In the genomic region with DNA sequence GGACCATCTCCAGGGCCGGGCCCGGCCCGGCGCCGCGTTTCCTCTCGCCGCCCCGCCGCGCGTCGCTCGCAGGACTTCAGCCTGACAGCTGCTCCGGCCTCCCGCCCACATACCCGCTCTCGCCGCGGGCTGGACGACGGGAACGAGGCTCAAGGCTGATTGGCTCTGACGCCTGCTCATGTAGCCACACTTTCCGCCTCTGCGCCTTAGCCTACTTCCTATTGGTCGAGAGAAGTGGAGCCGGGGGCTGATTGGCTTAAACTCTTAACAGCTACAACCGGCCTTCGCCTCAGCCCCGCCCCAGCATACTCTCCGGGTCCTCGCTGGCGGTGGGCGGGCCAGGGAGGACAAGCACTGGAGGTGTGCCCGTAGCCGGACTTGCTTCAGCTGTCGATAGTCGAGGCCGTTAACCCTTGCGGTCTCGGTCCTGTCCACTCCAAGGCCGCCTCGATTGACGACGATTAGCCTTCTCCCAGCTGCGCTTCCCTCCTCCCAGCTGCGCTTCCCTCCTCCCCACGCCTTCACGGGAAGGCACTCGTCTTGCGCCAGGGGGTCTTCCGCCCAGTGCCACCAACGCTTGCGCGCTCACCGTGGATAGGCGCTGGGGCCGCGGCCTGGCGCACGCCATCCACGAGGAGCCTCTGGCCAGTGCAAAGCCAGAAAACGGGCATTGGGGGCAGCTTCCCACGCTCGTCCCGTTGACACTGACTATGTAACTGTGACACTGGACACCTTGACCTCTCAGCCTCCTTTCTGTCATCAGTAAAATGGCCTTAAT, we compare ENCODE assay signal across 8 cellular contexts. TPM values are rescaled to one million over a fixed set of nuclear protein-coding genes. Genes with fewer than 3 reads are reported as not detected.
DNase-seq lines count a peak whose midpoint lies in the region; ATAC-seq, FAIRE-seq and TF ChIP-seq lines count a peak whose summit lies in the region.

A gene (minus strand): TSS at position 86 of the 778 bp plus-strand sequence. CDS start 79 bp downstream, at position 7.

- dilution Hi-C loops in keratinocyte (cut with MboI; ENCODE audit: extremely low pct_ligation_motif_present, low sequenced_read_pairs), result no loop called here

- FAIRE-seq in keratinocyte (lab: Jason Lieb, UNC), result peak; percentile 71

- H3K27me3 ChIP-seq in keratinocyte (ENCODE audit: control insufficient read depth, extremely low read depth, insufficient read depth, low read length), result no peaks in the 10 kb centered on the region

- peak; percentile 99 for DNase-seq in AG10803 (ENCODE audit: low read depth)
- DNase-seq in NCI-H460 (ENCODE audit: extremely low read depth, low read depth), result peak; percentile 100
- peak; percentile 89 for DNase-seq in activated CD4-positive, alpha-beta T cell treated with anti-CD3 and anti-CD28 coated beads for 1 hour
- peak; percentile 98 for DNase-seq in cerebellum (ENCODE audit: low spot score)
- peak; percentile 96 for DNase-seq in keratinocyte (ENCODE audit: low read depth, low spot score)
- peak; percentile 77 to 84 for DNase-seq in stimulated activated CD4-positive, alpha-beta T cell treated with anti-CD3 and anti-CD28 coated beads, Interleukin-15, amount 100 ng/mL, for 1 hour (ENCODE audit: low read depth in 1 of 2, low spot score in 1 of 2)

- no peaks in the 10 kb centered on the region for H3K9me1 ChIP-seq in keratinocyte (ENCODE audit: control insufficient read depth, extremely low read depth, insufficient read depth, low read length)

- peaks cover 5 to 9% of the 10 kb centered on the region in 2 experiments for H3K36me3 ChIP-seq in keratinocyte (ENCODE audit: control insufficient read depth in 2 of 2, extremely low read depth in 1 of 2, insufficient read depth in 2 of 2, low read length in 2 of 2)

- peak within 1 kb of the TSS; percentile 90 for H3K27ac ChIP-seq in keratinocyte (ENCODE audit: control insufficient read depth, insufficient read depth, low read length)

- H3K4me2 ChIP-seq in keratinocyte (ENCODE audit: control insufficient read depth, extremely low read depth, insufficient read depth, low read depth, low read length), result peak within 1 kb of the TSS; percentile 86

- no peaks in the 10 kb centered on the region for H3K9me3 ChIP-seq in keratinocyte (ENCODE audit: control insufficient read depth, low read depth, low read length)

- peak within 1 kb of the TSS; percentile 98 for H2AFZ ChIP-seq in keratinocyte (ENCODE audit: control insufficient read depth, low read length)

- TF ChIP-seq CTCF in AG10803 (conservative IDR thresholded peaks at IDR 0.05; ENCODE audit: low read length) (no peak), keratinocyte (optimal IDR thresholded peaks at IDR 0.05 in 1 of 3, IDR thresholded peaks at IDR 0.05 in 1 of 3, conservative IDR thresholded peaks at IDR 0.05 in 1 of 3; ENCODE audit: extremely low read depth in 1 of 3, insufficient read depth in 2 of 3, low read length in 3 of 3) (no peak)

- H4K20me1 ChIP-seq in keratinocyte (ENCODE audit: control insufficient read depth, extremely low read depth, insufficient read depth, low read length), result peaks cover 15% of the 10 kb centered on the region

- peaks cover 42% of the 10 kb centered on the region for H3K79me2 ChIP-seq in keratinocyte (ENCODE audit: control insufficient read depth, insufficient read depth, low read length)

- peak within 1 kb of the TSS; percentile 85 for H3K9ac ChIP-seq in keratinocyte (ENCODE audit: control insufficient read depth, extremely low read depth, insufficient read depth, low read length)

- peaks cover 23% of the 10 kb centered on the region for H3K4me1 ChIP-seq in keratinocyte (ENCODE audit: control insufficient read depth, extremely low read depth, insufficient read depth, low read length)

- H3K4me3 ChIP-seq in AG10803 (ENCODE audit: low read length), result peak within 1 kb of the TSS; percentile 96
- peak within 1 kb of the TSS; percentile 72 to 91 (median 79) for H3K4me3 ChIP-seq in keratinocyte (ENCODE audit: control insufficient read depth in 2 of 3, extremely low read depth in 1 of 3, insufficient read depth in 2 of 3, low read depth in 1 of 3, low read length in 3 of 3)

- ATAC-seq in GM19043 (IDR thresholded peaks at IDR 0.05; ENCODE audit: low read depth, unreplicated experiment), result peak; percentile 91
- peak; percentile 94 for ATAC-seq in HG03378 (IDR thresholded peaks at IDR 0.05; ENCODE audit: unreplicated experiment)

RNA-seq across cellular contexts. Expression of the gene that starts here (rescaled TPM):
- 6.3 and 10.7 TPM in 2 replicates for total RNA-seq in NCI-H460 (2014; rRNA removed; shearing (Covaris generic))
- polyA plus RNA-seq in NCI-H460 (2014; cell fraction: nucleus; rRNA removed), result 22.3 and 26.1 TPM in 2 replicates
- 6.4 TPM for total RNA-seq in cerebellum
- 7.5 to 13.1 TPM (median 8.2 TPM) in 3 replicates for polyA plus RNA-seq in keratinocyte
- polyA plus RNA-seq in keratinocyte (2011; ENCODE audit: low read depth), result 7.2 TPM
- polyA plus RNA-seq in keratinocyte (2011; cell fraction: cytosol; rRNA removed), result 6.4 and 11.3 TPM in 2 replicates
- 2.8 and 3.4 TPM in 2 replicates for polyA plus RNA-seq in keratinocyte (2011; cell fraction: nucleus; rRNA removed)
- polyA plus RNA-seq in keratinocyte (2012; ENCODE audit: low replicate concordance), result 8.5 and 9.6 TPM in 2 replicates
- 2.6 to 10.7 TPM (median 7.1 TPM) in 3 replicates for polyA minus RNA-seq in keratinocyte
- 11.3 TPM for polyA minus RNA-seq in keratinocyte (2011; cell fraction: cytosol; rRNA and poly(A)+ RNA removed)
- polyA minus RNA-seq in keratinocyte (2011; cell fraction: nucleus; rRNA and poly(A)+ RNA removed), result 1.3 and 1.4 TPM in 2 replicates

Comparison
In these comparisons a context has a peak if more than half of its experiments do, and no peak if none do; other contexts are left out.
1. Peak in every context shown above with its lines: DNase-seq, ATAC-seq, H3K4me3 ChIP-seq and H3K27ac ChIP-seq.